Comparison of ENCODE assay signal across 9 cellular contexts in the genomic region with DNA sequence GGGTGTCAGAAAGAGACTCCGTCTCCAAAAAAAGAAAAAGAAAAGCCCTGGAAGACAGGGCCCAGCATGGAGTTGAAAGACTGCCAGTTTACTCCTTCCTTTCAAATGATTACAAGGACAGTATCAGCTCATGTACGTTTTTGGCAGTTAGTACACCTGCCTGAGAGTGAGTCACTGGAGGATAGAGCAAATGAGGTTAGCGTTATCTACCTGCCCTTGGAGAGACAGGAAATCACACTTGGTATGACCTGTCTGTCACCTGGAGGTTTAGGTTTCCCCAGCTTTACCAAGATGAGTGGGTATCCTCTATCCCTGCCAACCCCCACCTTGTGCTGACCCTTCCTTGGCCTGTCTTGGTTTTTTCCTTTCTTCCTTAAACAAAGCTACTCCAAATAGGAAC.
DNase-seq lines count a peak whose midpoint lies in the region; ATAC-seq, FAIRE-seq and TF ChIP-seq lines count a peak whose summit lies in the region.
"Had no signal": no experiment of that assay in that cellular context is flagged by ENCODE, and none has a peak within 500 bp of the region (broad histone marks: within the 10 kb centered on the region; RNA-seq: fewer than 3 reads in every experiment).

No MANE protein-coding gene starts in this region.

- no peak overlapping the region for H3K27ac ChIP-seq in GM12878 (ENCODE audit: control insufficient read depth, insufficient read depth)

- RAD21 ChIA-PET in GM12878 (lab: Charles Lee; ENCODE audit: unreplicated experiment), result interaction anchor here (0.6 to 0.9 kb wide), 3 partner anchors 144 to 406 kb away, joined by 3 to 4 read pairs (median 3); no protein-coding TSS in a partner anchor

- peaks cover 12% of the 10 kb centered on the region for H3K36me3 Mint-ChIP-seq in memory B cell

- peaks cover 27% of the 10 kb centered on the region for H3K4me1 ChIP-seq in GM12878 (ENCODE audit: control insufficient read depth, insufficient read depth, low read length)

- ATAC-seq in GM12878 (peak; percentile 58), memory B cell (ENCODE audit: low read depth) (no peak), HG02884 (IDR thresholded peaks at IDR 0.05; ENCODE audit: unreplicated experiment) (no peak)

- no TSS peak for BruUV-seq in GM12878 (replicated peaks; lab: Mats Ljungman, UMichigan)

- no peak overlapping the region for H2AFZ ChIP-seq in GM12878 (ENCODE audit: control insufficient read depth, low read depth, low read length)

- H3K9me3 Mint-ChIP-seq in memory B cell, result no peaks in the 10 kb centered on the region
- H3K9me3 Mint-ChIP-seq: IgD-negative memory B cell had no signal

- POLR2A ChIA-PET in GM12878 (lab: Charles Lee), result interaction anchor here (1.1 to 1.5 kb wide), 2 partner anchors 13 to 33 kb away, joined by 3 read pairs; no protein-coding TSS in a partner anchor

- FAIRE-seq in GM12878 (lab: Jason Lieb, UNC), result no peak

- peak overlapping the region; percentile 77 for H3K27ac Mint-ChIP-seq in memory B cell

- no peak for TF ChIP-seq EP300 in GM12878 (IDR thresholded peaks at IDR 0.05; ENCODE audit: borderline replicate concordance in 1 of 2, control insufficient read depth in 1 of 2, low read depth in 2 of 2, low read length in 2 of 2)

- peaks cover 2 to 11% of the 10 kb centered on the region in 2 experiments for H3K36me3 ChIP-seq in GM12878 (ENCODE audit: control insufficient read depth in 2 of 2, insufficient read depth in 2 of 2, low read length in 1 of 2)

- intact Hi-C loops in GM12878 (cut with micrococcal nuclease; ENCODE audit: unreplicated experiment), result no loop called here

- 33% methylated on average over 3 of the region's 3 CpGs for WGBS in GM12878 (ENCODE audit: insufficient coverage, insufficient replicate concordance, low lambda C conversion rate, missing lambda C conversion rate)

- H3K4me3 Mint-ChIP-seq in memory B cell, result no peak overlapping the region

- in situ Hi-C loops in GM12878 (cut with MboI), result no loop called here

- no peak for TF ChIP-seq RAD21 in GM12878 (IDR thresholded peaks at IDR 0.05; ENCODE audit: insufficient read depth, low read depth, low read length)

- TF ChIP-seq POLR2A in GM12878 (IDR thresholded peaks at IDR 0.05; ENCODE audit: low read depth, low read length), result no peak

- CTCF ChIA-PET in GM12878 (lab: Yijun Ruan, JAX), result interaction anchor here (0.7 to 1.4 kb wide), 3 partner anchors 16 to 997 kb away, joined by 3 read pairs; no protein-coding TSS in a partner anchor

- H3K4me3 ChIP-seq in GM12878, result no peak overlapping the region

- H3K9ac ChIP-seq in GM12878 (ENCODE audit: control insufficient read depth, insufficient read depth, low read length), result no peak overlapping the region

- peaks cover 34% of the 10 kb centered on the region for H3K79me2 ChIP-seq in GM12878 (ENCODE audit: control insufficient read depth, insufficient read depth, low read length)

- H3K9me3 ChIP-seq in GM12878 (replicated peaks; ENCODE audit: control insufficient read depth, insufficient read depth, low read length), result no peaks in the 10 kb centered on the region

- SMC1A ChIA-PET in GM12878 (lab: Charles Lee; ENCODE audit: uncharacterized antibody, unreplicated experiment), result interaction anchor here (0.6 to 2.4 kb wide), 5 partner anchors 11 to 1439 kb away, joined by 3 to 6 read pairs (median 5); no protein-coding TSS in a partner anchor

- TF ChIP-seq CTCF in GM12878 (IDR thresholded peaks at IDR 0.05 in 2 of 3, conservative IDR thresholded peaks at IDR 0.05 in 1 of 3; ENCODE audit: control insufficient read depth in 2 of 3, extremely low read depth in 1 of 3, insufficient read depth in 1 of 3, low read depth in 3 of 3, low read length in 3 of 3), result no peak

- H3K27me3 ChIP-seq in GM12878 (replicated peaks in 1 of 2; ENCODE audit: control insufficient read depth in 2 of 2, insufficient read depth in 2 of 2, low read length in 1 of 2), result no peaks in the 10 kb centered on the region

- no peaks in the 10 kb centered on the region for H3K27me3 Mint-ChIP-seq in memory B cell
- H3K27me3 Mint-ChIP-seq: IgD-negative memory B cell had no signal

- H4K20me1 ChIP-seq in GM12878 (ENCODE audit: control insufficient read depth, insufficient read depth), result no peaks in the 10 kb centered on the region

- peaks cover 43% of the 10 kb centered on the region for H3K4me1 Mint-ChIP-seq in memory B cell

- peak; percentile 60 for DNase-seq in A172 (ENCODE audit: low spot score)
- peak; percentile 39 for DNase-seq in HT1080 (ENCODE audit: low read depth)
- no peak for DNase-seq in GM12878 (ENCODE audit: low read depth, low spot score)
- no peak for DNase-seq in memory B cell (ENCODE audit: low spot score in 2 of 2)
- DNase-seq in GM19240 (ENCODE audit: insufficient read length, low spot score), result no peak
- DNase-seq in NCI-H1694 treated with DMSO at 0.1 percent for 48 hours (lab: John Stamatoyannopoulos, UW), result no peak
- no peak for DNase-seq in hippocampal formation (lab: John Stamatoyannopoulos, UW)

- H3K4me2 ChIP-seq in GM12878 (ENCODE audit: control insufficient read depth, insufficient read depth), result no peak overlapping the region

TF ChIP-seq in GM12878, 131 proteins besides CTCF, POLR2A, EP300 and RAD21 (continues in another document):
- no peak for TF ChIP-seq CHD1 (IDR thresholded peaks at IDR 0.05; ENCODE audit: low read depth, low read length)
- no peak for TF ChIP-seq CHD4 (IDR thresholded peaks at IDR 0.05)
- 0 out of 2 replicates have a peak, but pooled peaks have one; percentile 12 for TF ChIP-seq NR2F1 (conservative IDR thresholded peaks at IDR 0.05)
- TF ChIP-seq, protein P1, sequence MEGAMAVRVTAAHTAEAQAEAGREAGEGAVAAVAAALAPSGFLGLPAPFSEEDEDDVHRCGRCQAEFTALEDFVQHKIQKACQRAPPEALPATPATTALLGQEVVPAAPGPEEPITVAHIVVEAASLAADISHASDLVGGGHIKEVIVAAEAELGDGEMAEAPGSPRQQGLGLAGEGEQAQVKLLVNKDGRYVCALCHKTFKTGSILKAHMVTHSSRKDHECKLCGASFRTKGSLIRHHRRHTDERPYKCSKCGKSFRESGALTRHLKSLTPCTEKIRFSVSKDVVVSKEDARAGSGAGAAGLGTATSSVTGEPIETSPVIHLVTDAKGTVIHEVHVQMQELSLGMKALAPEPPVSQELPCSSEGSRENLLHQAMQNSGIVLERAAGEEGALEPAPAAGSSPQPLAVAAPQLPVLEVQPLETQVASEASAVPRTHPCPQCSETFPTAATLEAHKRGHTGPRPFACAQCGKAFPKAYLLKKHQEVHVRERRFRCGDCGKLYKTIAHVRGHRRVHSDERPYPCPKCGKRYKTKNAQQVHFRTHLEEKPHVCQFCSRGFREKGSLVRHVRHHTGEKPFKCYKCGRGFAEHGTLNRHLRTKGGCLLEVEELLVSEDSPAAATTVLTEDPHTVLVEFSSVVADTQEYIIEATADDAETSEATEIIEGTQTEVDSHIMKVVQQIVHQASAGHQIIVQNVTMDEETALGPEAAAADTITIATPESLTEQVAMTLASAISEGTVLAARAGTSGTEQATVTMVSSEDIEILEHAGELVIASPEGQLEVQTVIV (IDR thresholded peaks at IDR 0.05; ENCODE audit: borderline replicate concordance, partially characterized antibody), result no peak
- no peak for TF ChIP-seq BCL3 (IDR thresholded peaks at IDR 0.05; ENCODE audit: borderline replicate concordance, insufficient read depth, low read depth, low read length, poor library complexity, severe bottlenecking)
- TF ChIP-seq, protein P2, sequence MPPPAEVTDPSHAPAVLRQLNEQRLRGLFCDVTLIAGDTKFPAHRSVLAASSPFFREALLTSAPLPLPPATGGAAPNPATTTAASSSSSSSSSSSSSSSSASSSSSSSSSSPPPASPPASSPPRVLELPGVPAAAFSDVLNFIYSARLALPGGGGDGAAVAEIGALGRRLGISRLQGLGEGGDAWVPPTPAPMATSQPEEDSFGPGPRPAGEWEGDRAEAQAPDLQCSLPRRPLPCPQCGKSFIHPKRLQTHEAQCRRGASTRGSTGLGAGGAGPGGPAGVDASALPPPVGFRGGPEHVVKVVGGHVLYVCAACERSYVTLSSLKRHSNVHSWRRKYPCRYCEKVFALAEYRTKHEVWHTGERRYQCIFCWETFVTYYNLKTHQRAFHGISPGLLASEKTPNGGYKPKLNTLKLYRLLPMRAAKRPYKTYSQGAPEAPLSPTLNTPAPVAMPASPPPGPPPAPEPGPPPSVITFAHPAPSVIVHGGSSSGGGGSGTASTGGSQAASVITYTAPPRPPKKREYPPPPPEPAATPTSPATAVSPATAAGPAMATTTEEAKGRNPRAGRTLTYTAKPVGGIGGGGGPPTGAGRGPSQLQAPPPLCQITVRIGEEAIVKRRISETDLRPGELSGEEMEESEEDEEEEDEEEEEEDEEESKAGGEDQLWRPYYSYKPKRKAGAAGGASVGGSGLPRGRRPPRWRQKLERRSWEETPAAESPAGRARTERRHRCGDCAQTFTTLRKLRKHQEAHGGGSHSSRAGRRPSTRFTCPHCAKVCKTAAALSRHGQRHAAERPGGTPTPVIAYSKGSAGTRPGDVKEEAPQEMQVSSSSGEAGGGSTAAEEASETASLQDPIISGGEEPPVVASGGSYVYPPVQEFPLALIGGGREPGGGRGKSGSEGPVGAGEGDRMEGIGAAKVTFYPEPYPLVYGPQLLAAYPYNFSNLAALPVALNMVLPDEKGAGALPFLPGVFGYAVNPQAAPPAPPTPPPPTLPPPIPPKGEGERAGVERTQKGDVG (CRISPR knock-in tag; IDR thresholded peaks at IDR 0.05), result no peak

Comparison
In these comparisons a context has a peak if more than half of its experiments do, and no peak if none do; other contexts are left out.
1. DNase-seq: peak in A172 (single experiment) and HT1080 (single experiment); none in GM12878 (single experiment), memory B cell (0 of 2), GM19240 (single experiment), NCI-H1694 treated with DMSO at 0.1 percent for 48 hours (single experiment) and hippocampal formation (0 of 2).